In the genomic region with DNA sequence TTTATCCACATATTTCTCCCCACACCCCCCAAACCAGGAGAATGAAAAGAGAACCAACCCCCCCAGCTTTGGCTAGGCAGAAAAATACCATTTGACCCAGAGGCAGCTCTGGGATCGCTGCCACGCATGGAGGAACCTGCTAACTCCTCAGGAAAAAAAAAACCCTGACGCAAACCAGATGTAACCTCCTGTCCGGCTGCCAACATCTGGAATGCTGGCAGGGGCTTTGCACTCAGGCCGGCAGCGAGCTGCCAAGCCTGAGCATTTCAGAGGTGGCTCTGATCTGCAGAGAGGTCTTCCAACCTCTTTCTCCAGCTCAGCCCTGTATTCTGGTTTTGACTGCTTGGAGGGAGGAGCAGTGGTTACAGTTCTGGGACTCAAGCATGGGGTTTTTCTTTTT, we compare ENCODE assay signal across 10 cellular contexts. TPM values are rescaled to one million over a fixed set of nuclear protein-coding genes. Genes with fewer than 3 reads are reported as not detected.
DNase-seq lines count a peak whose midpoint lies in the region; ATAC-seq and TF ChIP-seq lines count a peak whose summit lies in the region.
"Had no signal": no experiment of that assay in that cellular context is flagged by ENCODE, and none has a peak within 500 bp of the region (broad histone marks: within the 10 kb centered on the region; RNA-seq: fewer than 3 reads in every experiment).

No MANE protein-coding gene starts in this region.

- H3K4me1 ChIP-seq in ovary (ENCODE audit: insufficient read depth) (peaks cover 46% of the 10 kb centered on the region), HAP-1 (no peaks in the 10 kb centered on the region)

- H3K4me3 ChIP-seq in foreskin fibroblast (ENCODE audit: low read depth in 1 of 2, low read length in 2 of 2) (peak overlapping the region in 1 of 2 donors; percentile 38), ovary (no peak overlapping the region), HAP-1 (no peak overlapping the region)
- H3K4me3 ChIP-seq: BLaER1 had no signal

- H3K36me3 ChIP-seq in ovary = no peaks in the 10 kb centered on the region
- H3K36me3 ChIP-seq in HAP-1 (replicated peaks) = no peaks in the 10 kb centered on the region; the same call in 1 of the 2 replicates

- in situ Hi-C loops in HAP-1 (cut with MboI; ENCODE audit: low sequenced_read_pairs) = no loop called here

- peak overlapping the region in 1 of 2 donors; percentile 89 for H3K27ac ChIP-seq in ovary

- TF ChIP-seq EP300 in ovary (IDR thresholded peaks at IDR 0.05) = peak; percentile 48

- DNase-seq in AG08395 (ENCODE audit: low spot score) = peak; percentile 86
- peak; percentile 93 to 98 for DNase-seq in foreskin fibroblast
- DNase-seq in ovary = peak; percentile 89 to 94 (median 91)
- DNase-seq in glutamatergic neuron = no peak
- no peak for DNase-seq in HAP-1 (ENCODE audit: low spot score in 2 of 2)

- WGBS in ovary, 3 donors = 0 to 3% (median 2%) methylated on average over 6 of the region's 6 CpGs

- no peak overlapping the region for H3K4me3 Mint-ChIP-seq in glutamatergic neuron (ENCODE audit: unreplicated experiment)

- peaks cover 8% of the 10 kb centered on the region for H3K4me1 Mint-ChIP-seq in glutamatergic neuron (ENCODE audit: low read depth, unreplicated experiment)
- H3K4me1 Mint-ChIP-seq: IgD-negative memory B cell had no signal

- intact Hi-C loops in ovary (cut with DNase I) = no loop called here

- H3K36me3 Mint-ChIP-seq in glutamatergic neuron (ENCODE audit: unreplicated experiment) = no peaks in the 10 kb centered on the region

- no peak for TF ChIP-seq POLR2A in ovary (IDR thresholded peaks at IDR 0.05)

- H3K9me3 Mint-ChIP-seq in glutamatergic neuron (ENCODE audit: unreplicated experiment) = peaks cover 4% of the 10 kb centered on the region
- H3K9me3 Mint-ChIP-seq: IgD-negative memory B cell had no signal

- TF ChIP-seq CTCF in foreskin fibroblast (IDR thresholded peaks at IDR 0.05; ENCODE audit: low read depth, low read length) (no peak), ovary (IDR thresholded peaks at IDR 0.05) (no peak), glutamatergic neuron (IDR thresholded peaks at IDR 0.05; ENCODE audit: partially characterized antibody, unreplicated experiment) (no peak)

- no peaks in the 10 kb centered on the region for H3K27me3 Mint-ChIP-seq in glutamatergic neuron (ENCODE audit: unreplicated experiment)

- ATAC-seq in SK-N-SH treated with all-trans-retinoic acid at 6 μM for 48 hours (peak; percentile 83), HG03095 (IDR thresholded peaks at IDR 0.05; ENCODE audit: unreplicated experiment) (no peak), GM21423 (IDR thresholded peaks at IDR 0.05; ENCODE audit: unreplicated experiment) (no peak)

- H3K27me3 ChIP-seq in ovary (no peaks in the 10 kb centered on the region), HAP-1 (ENCODE audit: low read depth) (no peaks in the 10 kb centered on the region)
- H3K27me3 ChIP-seq: BLaER1 had no signal

- H3K27ac Mint-ChIP-seq in glutamatergic neuron (ENCODE audit: unreplicated experiment) = no peak overlapping the region
- H3K27ac Mint-ChIP-seq: IgD-negative memory B cell had no signal

- H3K9me3 ChIP-seq in ovary (no peaks in the 10 kb centered on the region), HAP-1 (no peaks in the 10 kb centered on the region)
- H3K9me3 ChIP-seq: BLaER1 had no signal

TF ChIP-seq in SK-N-SH treated with all-trans-retinoic acid at 6 μM for 48 hours, 23 proteins besides CTCF, POLR2A, EP300 and RAD21:
- TF ChIP-seq, protein P1, sequence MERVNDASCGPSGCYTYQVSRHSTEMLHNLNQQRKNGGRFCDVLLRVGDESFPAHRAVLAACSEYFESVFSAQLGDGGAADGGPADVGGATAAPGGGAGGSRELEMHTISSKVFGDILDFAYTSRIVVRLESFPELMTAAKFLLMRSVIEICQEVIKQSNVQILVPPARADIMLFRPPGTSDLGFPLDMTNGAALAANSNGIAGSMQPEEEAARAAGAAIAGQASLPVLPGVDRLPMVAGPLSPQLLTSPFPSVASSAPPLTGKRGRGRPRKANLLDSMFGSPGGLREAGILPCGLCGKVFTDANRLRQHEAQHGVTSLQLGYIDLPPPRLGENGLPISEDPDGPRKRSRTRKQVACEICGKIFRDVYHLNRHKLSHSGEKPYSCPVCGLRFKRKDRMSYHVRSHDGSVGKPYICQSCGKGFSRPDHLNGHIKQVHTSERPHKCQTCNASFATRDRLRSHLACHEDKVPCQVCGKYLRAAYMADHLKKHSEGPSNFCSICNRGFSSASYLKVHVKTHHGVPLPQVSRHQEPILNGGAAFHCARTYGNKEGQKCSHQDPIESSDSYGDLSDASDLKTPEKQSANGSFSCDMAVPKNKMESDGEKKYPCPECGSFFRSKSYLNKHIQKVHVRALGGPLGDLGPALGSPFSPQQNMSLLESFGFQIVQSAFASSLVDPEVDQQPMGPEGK (CRISPR knock-in tag; IDR thresholded peaks at IDR 0.05; ENCODE audit: borderline replicate concordance) = no peak
- TF ChIP-seq ZFP30 (CRISPR knock-in tag; IDR thresholded peaks at IDR 0.05) (no peak), ZNF8 (CRISPR knock-in tag; IDR thresholded peaks at IDR 0.05) (no peak), PPARA (CRISPR knock-in tag; IDR thresholded peaks at IDR 0.05; ENCODE audit: borderline replicate concordance) (no peak), TOX (CRISPR knock-in tag; IDR thresholded peaks at IDR 0.05; ENCODE audit: borderline replicate concordance) (no peak), ISL1 (CRISPR knock-in tag; IDR thresholded peaks at IDR 0.05) (no peak), ARNTL (CRISPR knock-in tag; IDR thresholded peaks at IDR 0.05; ENCODE audit: borderline replicate concordance, low read depth) (no peak), GLIS3 (CRISPR knock-in tag; IDR thresholded peaks at IDR 0.05) (no peak), ESRRG (CRISPR knock-in tag; IDR thresholded peaks at IDR 0.05) (no peak), OSR1 (CRISPR knock-in tag; IDR thresholded peaks at IDR 0.05) (no peak), ZNF70 (CRISPR knock-in tag; IDR thresholded peaks at IDR 0.05) (no peak), TCF4 (CRISPR knock-in tag; IDR thresholded peaks at IDR 0.05; ENCODE audit: borderline replicate concordance) (peak; percentile 84), TSHZ2 (CRISPR knock-in tag; IDR thresholded peaks at IDR 0.05) (peak; percentile 80)
- TF ChIP-seq, protein P2, sequence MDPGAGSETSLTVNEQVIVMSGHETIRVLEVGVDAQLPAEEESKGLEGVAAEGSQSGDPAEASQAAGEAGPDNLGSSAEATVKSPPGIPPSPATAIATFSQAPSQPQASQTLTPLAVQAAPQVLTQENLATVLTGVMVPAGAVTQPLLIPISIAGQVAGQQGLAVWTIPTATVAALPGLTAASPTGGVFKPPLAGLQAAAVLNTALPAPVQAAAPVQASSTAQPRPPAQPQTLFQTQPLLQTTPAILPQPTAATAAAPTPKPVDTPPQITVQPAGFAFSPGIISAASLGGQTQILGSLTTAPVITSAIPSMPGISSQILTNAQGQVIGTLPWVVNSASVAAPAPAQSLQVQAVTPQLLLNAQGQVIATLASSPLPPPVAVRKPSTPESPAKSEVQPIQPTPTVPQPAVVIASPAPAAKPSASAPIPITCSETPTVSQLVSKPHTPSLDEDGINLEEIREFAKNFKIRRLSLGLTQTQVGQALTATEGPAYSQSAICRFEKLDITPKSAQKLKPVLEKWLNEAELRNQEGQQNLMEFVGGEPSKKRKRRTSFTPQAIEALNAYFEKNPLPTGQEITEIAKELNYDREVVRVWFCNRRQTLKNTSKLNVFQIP (CRISPR knock-in tag; IDR thresholded peaks at IDR 0.05; ENCODE audit: borderline replicate concordance, low read depth) = no peak
- TF ChIP-seq, protein P3, sequence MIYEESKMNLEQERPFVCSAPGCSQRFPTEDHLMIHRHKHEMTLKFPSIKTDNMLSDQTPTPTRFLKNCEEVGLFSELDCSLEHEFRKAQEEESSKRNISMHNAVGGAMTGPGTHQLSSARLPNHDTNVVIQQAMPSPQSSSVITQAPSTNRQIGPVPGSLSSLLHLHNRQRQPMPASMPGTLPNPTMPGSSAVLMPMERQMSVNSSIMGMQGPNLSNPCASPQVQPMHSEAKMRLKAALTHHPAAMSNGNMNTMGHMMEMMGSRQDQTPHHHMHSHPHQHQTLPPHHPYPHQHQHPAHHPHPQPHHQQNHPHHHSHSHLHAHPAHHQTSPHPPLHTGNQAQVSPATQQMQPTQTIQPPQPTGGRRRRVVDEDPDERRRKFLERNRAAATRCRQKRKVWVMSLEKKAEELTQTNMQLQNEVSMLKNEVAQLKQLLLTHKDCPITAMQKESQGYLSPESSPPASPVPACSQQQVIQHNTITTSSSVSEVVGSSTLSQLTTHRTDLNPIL (CRISPR knock-in tag; IDR thresholded peaks at IDR 0.05; ENCODE audit: low read depth) = no peak
TF ChIP-seq in SK-N-SH treated with all-trans-retinoic acid at 6 μM for 48 hours: peak in this region for 2.

RNA-seq across cellular contexts. Expression of gene IGFBP4, which starts 8.2 kb away (rescaled TPM):
- 1,000 to 10,000 TPM in 5 of 7 donors, 100 to 1,000 TPM in 2; 457 to 3,447 (median 1,460) TPM for total RNA-seq in ovary
- polyA plus RNA-seq in ovary = 100 to 1,000 TPM; 634 to 809 TPM
- total RNA-seq in glutamatergic neuron (ENCODE audit: unreplicated experiment) = 1.9 TPM

RNA-seq across cellular contexts. Expression of gene TOP2A, which starts 33.7 kb away (rescaled TPM):
- total RNA-seq in ovary (1 to 10 TPM in 3 of 7 donors, under 1 TPM in 4; 0.36 to 4.5 (median 0.82) TPM), glutamatergic neuron (ENCODE audit: unreplicated experiment) (32.4 TPM)
- 1 to 10 TPM; 1.2 to 3.3 TPM for polyA plus RNA-seq in ovary
- polyA plus RNA-seq: IgD-negative memory B cell had no signal

RNA-seq across cellular contexts. Expression of gene TNS4, which starts 50.0 kb away (rescaled TPM):
- total RNA-seq in ovary (1 to 10 TPM in 1 of 7 donors, under 1 TPM in 2, not detected in 4; 0.13 to 6.2 (median 0.95) TPM), glutamatergic neuron (ENCODE audit: unreplicated experiment) (not detected)
- under 1 TPM in 1 of 2 donors, not detected in 1; 0.13 TPM for polyA plus RNA-seq in ovary
- polyA plus RNA-seq: IgD-negative memory B cell had no signal

Comparison
In these comparisons a context has a peak if more than half of its experiments do, and no peak if none do; other contexts are left out.
1. DNase-seq: peak in AG08395 (single experiment), foreskin fibroblast (2 of 2) and ovary (5 of 5); none in glutamatergic neuron (single experiment) and HAP-1 (0 of 2).
2. RNA of gene IGFBP4, which starts 8.2 kb away (total RNA-seq): 457 to 3,447 TPM in ovary; 1.9 TPM in glutamatergic neuron (single experiment); every median in the first group is over 100 times any median in the second.